Comparison of ENCODE assay signal across 9 cellular contexts in the genomic region with DNA sequence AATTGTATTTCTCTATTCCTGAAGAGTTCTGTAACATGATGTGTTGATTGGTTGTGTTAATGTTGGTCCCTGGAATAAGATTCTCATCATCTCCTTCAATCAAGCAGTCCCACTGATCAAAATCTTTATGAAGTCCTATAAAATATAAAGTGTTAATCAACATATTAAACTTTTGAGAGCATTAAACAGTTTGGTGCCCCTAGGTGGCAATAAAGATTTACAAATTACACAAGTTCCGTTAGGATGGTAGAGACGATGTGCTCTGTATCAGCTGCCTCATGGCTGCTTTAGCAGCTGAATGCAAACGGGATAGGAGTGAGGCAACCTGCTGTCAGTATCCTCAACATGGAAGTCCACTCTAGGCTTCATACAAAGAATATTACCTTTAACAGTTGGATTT. TPM values are rescaled to one million over a fixed set of nuclear protein-coding genes. Genes with fewer than 3 reads are reported as not detected.
DNase-seq lines count a peak whose midpoint lies in the region; ATAC-seq and TF ChIP-seq lines count a peak whose summit lies in the region.
"Had no signal": no experiment of that assay in that cellular context is flagged by ENCODE, and none has a peak within 500 bp of the region (broad histone marks: within the 10 kb centered on the region; RNA-seq: fewer than 3 reads in every experiment).

No MANE protein-coding gene starts in this region.

- H3K4me1 ChIP-seq in breast epithelium, result no peaks in the 10 kb centered on the region
- H3K4me1 ChIP-seq in Panc1 (ENCODE audit: control insufficient read depth, insufficient read depth, low read length), result no peaks in the 10 kb centered on the region
- no peaks in the 10 kb centered on the region for H3K4me1 ChIP-seq in foreskin keratinocyte

- H3K27ac Mint-ChIP-seq in MCF 10A (ENCODE audit: low read depth, unreplicated experiment), result no peak overlapping the region
- no peak overlapping the region for H3K27ac Mint-ChIP-seq in activated CD4-positive, alpha-beta T cell treated with anti-CD3 and anti-CD28 coated beads, Interleukin-2, amount 10 ng/mL, durations not matched to agents 24 days and 14 days
- H3K27ac Mint-ChIP-seq: activated naive CD8-positive, alpha-beta T cell treated with anti-CD3 and anti-CD28 coated beads for 36 hours had no signal

- H3K36me3 ChIP-seq in breast epithelium (no peaks in the 10 kb centered on the region), Panc1 (ENCODE audit: control insufficient read depth, insufficient read depth, low read length) (no peaks in the 10 kb centered on the region)

- intact Hi-C loops in MCF 10A (cut with micrococcal nuclease), result loop anchor here (1.0 to 5.0 kb wide), 4 partner anchors 77 to 343 kb away; no protein-coding TSS in a partner anchor
- intact Hi-C loops in breast epithelium (cut with DNase I; ENCODE audit: low total_unique reads), result no loop called here
- intact Hi-C loops in Panc1 (cut with micrococcal nuclease; ENCODE audit: unreplicated experiment), result loop anchor here (2.0 kb wide), 1 partner anchor 76 kb away; no protein-coding TSS in a partner anchor
- intact Hi-C loops in activated CD4-positive, alpha-beta T cell treated with anti-CD3 and anti-CD28 coated beads, Interleukin-2, amount 10 ng/mL, durations not matched to agents 24 days and 14 days (cut with micrococcal nuclease), result no loop called here

- H3K36me3 Mint-ChIP-seq in MCF 10A (ENCODE audit: insufficient read depth, unreplicated experiment), result no peaks in the 10 kb centered on the region
- H3K36me3 Mint-ChIP-seq in activated CD4-positive, alpha-beta T cell treated with anti-CD3 and anti-CD28 coated beads, Interleukin-2, amount 10 ng/mL, durations not matched to agents 24 days and 14 days (ENCODE audit: low read depth), result no peaks in the 10 kb centered on the region
- H3K36me3 Mint-ChIP-seq: activated naive CD8-positive, alpha-beta T cell treated with anti-CD3 and anti-CD28 coated beads for 36 hours had no signal

- peaks cover 1% of the 10 kb centered on the region for H3K4me1 Mint-ChIP-seq in MCF 10A (ENCODE audit: insufficient read depth, unreplicated experiment)
- H3K4me1 Mint-ChIP-seq in activated CD4-positive, alpha-beta T cell treated with anti-CD3 and anti-CD28 coated beads, Interleukin-2, amount 10 ng/mL, durations not matched to agents 24 days and 14 days, result no peaks in the 10 kb centered on the region
- H3K4me1 Mint-ChIP-seq: activated naive CD8-positive, alpha-beta T cell treated with anti-CD3 and anti-CD28 coated beads for 36 hours had no signal

- CTCF ChIA-PET in MCF 10A (lab: Yijun Ruan, JAX), result interaction anchor here (0.6 to 1.7 kb wide), 10 partner anchors 8 to 644 kb away, joined by 3 to 7 read pairs (median 4); a partner anchor contains a TSS
- CTCF ChIA-PET in Panc1 (lab: Charles Lee), result no interaction called here

- peak; percentile 53 for DNase-seq in MCF 10A (ENCODE audit: unreplicated experiment)
- DNase-seq in breast epithelium (ENCODE audit: low spot score in 2 of 2), result no peak
- no peak for DNase-seq in Panc1 (ENCODE audit: low read depth, low spot score)
- DNase-seq in foreskin keratinocyte, result peak in 1 of 2 donors; percentile 49
- DNase-seq in superior temporal gyrus (ENCODE audit: extremely low spot score), result peak; percentile 55
- DNase-seq in activated CD4-positive, alpha-beta T cell treated with anti-CD3 and anti-CD28 coated beads, Interleukin-2, amount 10 ng/mL, durations not matched to agents 24 days and 14 days, result no peak
- DNase-seq: activated naive CD8-positive, alpha-beta T cell treated with anti-CD3 and anti-CD28 coated beads for 36 hours had no signal

- no peak overlapping the region for H3K4me3 Mint-ChIP-seq in MCF 10A (ENCODE audit: unreplicated experiment)
- H3K4me3 Mint-ChIP-seq in activated CD4-positive, alpha-beta T cell treated with anti-CD3 and anti-CD28 coated beads, Interleukin-2, amount 10 ng/mL, durations not matched to agents 24 days and 14 days, result no peak overlapping the region
- H3K4me3 Mint-ChIP-seq: activated naive CD8-positive, alpha-beta T cell treated with anti-CD3 and anti-CD28 coated beads for 36 hours had no signal

- H3K4me3 ChIP-seq in breast epithelium, result no peak overlapping the region
- H3K4me3 ChIP-seq in Panc1 (ENCODE audit: low read depth in 2 of 2, low read length in 2 of 2), result no peak overlapping the region

- H3K27me3 Mint-ChIP-seq in MCF 10A (ENCODE audit: insufficient read depth, unreplicated experiment), result no peaks in the 10 kb centered on the region
- H3K27me3 Mint-ChIP-seq in activated CD4-positive, alpha-beta T cell treated with anti-CD3 and anti-CD28 coated beads, Interleukin-2, amount 10 ng/mL, durations not matched to agents 24 days and 14 days, result peaks cover 13% of the 10 kb centered on the region

- no TSS peak for BruUV-seq in MCF 10A (replicated peaks; lab: Mats Ljungman, UMichigan)
- BruUV-seq in Panc1 (replicated peaks; lab: Mats Ljungman, UMichigan), result no TSS peak

- H3K9me3 ChIP-seq in breast epithelium, result no peaks in the 10 kb centered on the region
- no peaks in the 10 kb centered on the region for H3K9me3 ChIP-seq in Panc1 (ENCODE audit: control insufficient read depth, insufficient read depth, low read depth, low read length)

- H3K27ac ChIP-seq in breast epithelium (no peak overlapping the region), Panc1 (ENCODE audit: low read length) (no peak overlapping the region), foreskin keratinocyte (no peak overlapping the region)

- POLR2A ChIA-PET in MCF 10A (lab: Yijun Ruan, JAX), result interaction anchor here (1.1 kb wide), 1 partner anchor 66 kb away, joined by 4 read pairs; no protein-coding TSS in a partner anchor
- POLR2A ChIA-PET in Panc1 (lab: Charles Lee), result no interaction called here

- peak; percentile 38 for TF ChIP-seq CTCF in MCF 10A (IDR thresholded peaks at IDR 0.05; ENCODE audit: unreplicated experiment)
- TF ChIP-seq CTCF in breast epithelium (IDR thresholded peaks at IDR 0.05), result no peak
- peak; percentile 21; the same call in 1 of the 2 replicates for TF ChIP-seq CTCF in Panc1 (IDR thresholded peaks at IDR 0.05)
- peak; percentile 69 for TF ChIP-seq CTCF in foreskin keratinocyte (conservative IDR thresholded peaks at IDR 0.05)

- TF ChIP-seq POLR2A in breast epithelium (IDR thresholded peaks at IDR 0.05), result no peak

- in situ Hi-C loops in Panc1 (cut with HindIII; ENCODE audit: low pct_unique_long_range_greater_than_20kb, low sequenced_read_pairs), result no loop called here

- H3K9me3 Mint-ChIP-seq in MCF 10A (ENCODE audit: unreplicated experiment), result no peaks in the 10 kb centered on the region
- H3K9me3 Mint-ChIP-seq in activated CD4-positive, alpha-beta T cell treated with anti-CD3 and anti-CD28 coated beads, Interleukin-2, amount 10 ng/mL, durations not matched to agents 24 days and 14 days, result no peaks in the 10 kb centered on the region
- H3K9me3 Mint-ChIP-seq: activated naive CD8-positive, alpha-beta T cell treated with anti-CD3 and anti-CD28 coated beads for 36 hours had no signal

- H3K27me3 ChIP-seq in breast epithelium (no peaks in the 10 kb centered on the region), Panc1 (ENCODE audit: control insufficient read depth, insufficient read depth, low read length) (no peaks in the 10 kb centered on the region), foreskin keratinocyte (no peaks in the 10 kb centered on the region)

- ATAC-seq in Panc1 (0 out of 2 replicates have a peak, but pooled peaks have one; percentile 62), foreskin keratinocyte (peak; percentile 68), GM21360 (IDR thresholded peaks at IDR 0.05; ENCODE audit: unreplicated experiment) (no peak), GM21423 (IDR thresholded peaks at IDR 0.05; ENCODE audit: unreplicated experiment) (no peak)

RNA-seq across cellular contexts. Expression of a gene that starts 16.9 kb away (rescaled TPM):
- total RNA-seq in MCF 10A (2022), result 0.56 and 0.66 TPM in 2 replicates
- total RNA-seq in breast epithelium, result 1 to 10 TPM in 2 of 3 donors, under 1 TPM in 1; 0.66 to 2.5 (median 1.1) TPM
- total RNA-seq in Panc1 (2021; ENCODE audit: unreplicated experiment), result not detected
- not detected for polyA plus RNA-seq in Panc1 (2012; ENCODE audit: insufficient read length)
- 0.03 and 0.04 TPM in 2 replicates for total RNA-seq in foreskin keratinocyte
- polyA plus RNA-seq in foreskin keratinocyte, result 0.01 TPM in 2 replicates
- not detected in 2 replicates for total RNA-seq in activated CD4-positive, alpha-beta T cell treated with anti-CD3 and anti-CD28 coated beads, Interleukin-2, amount 10 ng/mL, durations not matched to agents 24 days and 14 days
- total RNA-seq: activated naive CD8-positive, alpha-beta T cell treated with anti-CD3 and anti-CD28 coated beads for 36 hours had no signal

RNA-seq across cellular contexts. Expression of a gene that starts 30.6 kb away (rescaled TPM):
- total RNA-seq in MCF 10A (2022) (not detected in 2 replicates), breast epithelium (1 to 10 TPM in 2 of 3 donors, under 1 TPM in 1; 0.98 to 7.2 (median 1.3) TPM), Panc1 (2021; ENCODE audit: unreplicated experiment) (0.41 TPM), foreskin keratinocyte (6.4 and 6.5 TPM in 2 replicates)
- 0.51 TPM for polyA plus RNA-seq in Panc1 (2012; ENCODE audit: insufficient read length)
- polyA plus RNA-seq in foreskin keratinocyte, result 5.0 and 5.1 TPM in 2 replicates
- total RNA-seq in activated CD4-positive, alpha-beta T cell treated with anti-CD3 and anti-CD28 coated beads, Interleukin-2, amount 10 ng/mL, durations not matched to agents 24 days and 14 days, result not detected in 2 replicates
- total RNA-seq: activated naive CD8-positive, alpha-beta T cell treated with anti-CD3 and anti-CD28 coated beads for 36 hours had no signal

RNA-seq across cellular contexts. Expression of a gene that starts 42.2 kb away (rescaled TPM):
- not detected in 2 replicates for total RNA-seq in MCF 10A (2022)
- total RNA-seq in breast epithelium, result not detected
- not detected for total RNA-seq in Panc1 (2021; ENCODE audit: unreplicated experiment)
- not detected for polyA plus RNA-seq in Panc1 (2012; ENCODE audit: insufficient read length)
- total RNA-seq in foreskin keratinocyte, result not detected in 2 replicates
- polyA plus RNA-seq in foreskin keratinocyte, result not detected in 2 replicates
- not detected in 2 replicates for total RNA-seq in activated CD4-positive, alpha-beta T cell treated with anti-CD3 and anti-CD28 coated beads, Interleukin-2, amount 10 ng/mL, durations not matched to agents 24 days and 14 days
- total RNA-seq: activated naive CD8-positive, alpha-beta T cell treated with anti-CD3 and anti-CD28 coated beads for 36 hours had no signal

RNA-seq across cellular contexts. Expression of a gene that starts 51.8 kb away (rescaled TPM):
- total RNA-seq in MCF 10A (2022) (21.7 and 36.9 TPM in 2 replicates), breast epithelium (10 to 100 TPM; 27.0 to 81.7 (median 37.4) TPM), Panc1 (2021; ENCODE audit: unreplicated experiment) (0.77 TPM), foreskin keratinocyte (2.6 and 3.8 TPM in 2 replicates)
- polyA plus RNA-seq in Panc1 (2012; ENCODE audit: insufficient read length), result 1.3 TPM
- 2.1 and 2.2 TPM in 2 replicates for polyA plus RNA-seq in foreskin keratinocyte
- 0.07 and 0.28 TPM in 2 replicates for total RNA-seq in activated CD4-positive, alpha-beta T cell treated with anti-CD3 and anti-CD28 coated beads, Interleukin-2, amount 10 ng/mL, durations not matched to agents 24 days and 14 days

RNA-seq across cellular contexts. Expression of a gene that starts 51.9 kb away (rescaled TPM):
- 7.2 and 7.4 TPM in 2 replicates for total RNA-seq in MCF 10A (2022)
- total RNA-seq in breast epithelium, result 10 to 100 TPM in 1 of 3 donors, 1 to 10 TPM in 2; 1.6 to 12.3 (median 6.9) TPM
- total RNA-seq in Panc1 (2021; ENCODE audit: unreplicated experiment), result 0.72 TPM
- not detected for polyA plus RNA-seq in Panc1 (2012; ENCODE audit: insufficient read length)
- total RNA-seq in foreskin keratinocyte, result 1.3 and 2.1 TPM in 2 replicates
- 0.85 and 1.2 TPM in 2 replicates for polyA plus RNA-seq in foreskin keratinocyte
- not detected in 2 replicates for total RNA-seq in activated CD4-positive, alpha-beta T cell treated with anti-CD3 and anti-CD28 coated beads, Interleukin-2, amount 10 ng/mL, durations not matched to agents 24 days and 14 days
- total RNA-seq: activated naive CD8-positive, alpha-beta T cell treated with anti-CD3 and anti-CD28 coated beads for 36 hours had no signal

Comparison
In these comparisons a context has a peak if more than half of its experiments do, and no peak if none do; other contexts are left out.
1. DNase-seq: peak in MCF 10A (single experiment) and superior temporal gyrus (single experiment); none in breast epithelium (0 of 2), Panc1 (single experiment) and activated CD4-positive, alpha-beta T cell treated with anti-CD3 and anti-CD28 coated beads, Interleukin-2, amount 10 ng/mL, durations not matched to agents 24 days and 14 days (single experiment).
2. CTCF ChIP-seq: peak in MCF 10A (single experiment), Panc1 (single experiment) and foreskin keratinocyte (single experiment); none in breast epithelium (0 of 3).
3. intact Hi-C loops: an anchor here in MCF 10A (1.0 to 5.0 kb wide) and Panc1 (2.0 kb wide); none called in breast epithelium and activated CD4-positive, alpha-beta T cell treated with anti-CD3 and anti-CD28 coated beads, Interleukin-2, amount 10 ng/mL, durations not matched to agents 24 days and 14 days.
4. ATAC-seq: peak in Panc1 (single experiment) and foreskin keratinocyte (single experiment); none in GM21360 (single experiment) and GM21423 (single experiment).